8 cellular contexts compared by ENCODE assay signal in genomic region chr1:8351693-8352470, GRCh38. TPM values are rescaled to one million over a fixed set of nuclear protein-coding genes. Genes with fewer than 3 reads are reported as not detected.
DNase-seq lines count a peak whose midpoint lies in the region; ATAC-seq and TF ChIP-seq lines count a peak whose summit lies in the region.

No MANE protein-coding gene starts in this region.

- H3K27me3 Mint-ChIP-seq in glutamatergic neuron (ENCODE audit: unreplicated experiment) = peaks cover 38% of the 10 kb centered on the region
- H3K27me3 Mint-ChIP-seq in stimulated activated naive CD8-positive, alpha-beta T cell treated with anti-CD3 and anti-CD28 coated beads, Interleukin-15, amount 100 ng/mL, for 72 hours = peaks cover 11% of the 10 kb centered on the region

- no peaks in the 10 kb centered on the region for H3K36me3 Mint-ChIP-seq in glutamatergic neuron (ENCODE audit: unreplicated experiment)

- ATAC-seq in stimulated activated naive CD8-positive, alpha-beta T cell treated with anti-CD3 and anti-CD28 coated beads, Interleukin-15, amount 100 ng/mL, for 72 hours = peak; percentile 29
- no peak for ATAC-seq in GM18498 (IDR thresholded peaks at IDR 0.05; ENCODE audit: unreplicated experiment)

- no peak overlapping the region for H3K27ac Mint-ChIP-seq in glutamatergic neuron (ENCODE audit: unreplicated experiment)
- H3K27ac Mint-ChIP-seq in stimulated activated naive CD8-positive, alpha-beta T cell treated with anti-CD3 and anti-CD28 coated beads, Interleukin-15, amount 100 ng/mL, for 72 hours = no peak overlapping the region

- DNase-seq in activated CD8-positive, alpha-beta memory T cell treated with anti-CD3 and anti-CD28 coated beads for 24 hours = peak; percentile 67
- no peak for DNase-seq in activated CD8-positive, alpha-beta memory T cell treated with anti-CD3 and anti-CD28 coated beads, Interleukin-2, amount 50 U/mL, for 4 hours
- DNase-seq in SK-N-DZ (ENCODE audit: low spot score) = peak; percentile 25
- peak; percentile 79 for DNase-seq in glutamatergic neuron
- DNase-seq in stimulated activated naive CD8-positive, alpha-beta T cell treated with anti-CD3 and anti-CD28 coated beads, Interleukin-15, amount 100 ng/mL, for 72 hours = no peak
- DNase-seq in NCI-H2107 treated with DMSO at 0.1 percent for 48 hours (lab: John Stamatoyannopoulos, UW; ENCODE audit: unreplicated experiment) = no peak
- no peak for DNase-seq in NCI-H1105 (lab: John Stamatoyannopoulos, UW)

- TF ChIP-seq CTCF in glutamatergic neuron (IDR thresholded peaks at IDR 0.05; ENCODE audit: partially characterized antibody, unreplicated experiment) = peak; percentile 76

- H3K4me3 Mint-ChIP-seq in glutamatergic neuron (ENCODE audit: unreplicated experiment) = no peak overlapping the region
- no peak overlapping the region for H3K4me3 Mint-ChIP-seq in stimulated activated naive CD8-positive, alpha-beta T cell treated with anti-CD3 and anti-CD28 coated beads, Interleukin-15, amount 100 ng/mL, for 72 hours

- peaks cover 17% of the 10 kb centered on the region for H3K4me1 Mint-ChIP-seq in glutamatergic neuron (ENCODE audit: low read depth, unreplicated experiment)
- H3K4me1 Mint-ChIP-seq in stimulated activated naive CD8-positive, alpha-beta T cell treated with anti-CD3 and anti-CD28 coated beads, Interleukin-15, amount 100 ng/mL, for 72 hours = peaks cover 6% of the 10 kb centered on the region

- H3K9me3 Mint-ChIP-seq in glutamatergic neuron (ENCODE audit: unreplicated experiment) = peaks cover 30% of the 10 kb centered on the region
- H3K9me3 Mint-ChIP-seq in stimulated activated naive CD8-positive, alpha-beta T cell treated with anti-CD3 and anti-CD28 coated beads, Interleukin-15, amount 100 ng/mL, for 72 hours = no peaks in the 10 kb centered on the region

RNA-seq across cellular contexts. Expression of gene SLC45A1, which starts 34.0 kb away (rescaled TPM):
- 0.12 and 0.20 TPM in 2 replicates for polyA plus RNA-seq in SK-N-DZ (2014; cell fraction: cytosol; rRNA removed)
- not detected in 2 replicates for polyA plus RNA-seq in SK-N-DZ (2014; cell fraction: nucleus; rRNA removed)
- total RNA-seq in glutamatergic neuron (ENCODE audit: unreplicated experiment) = 6.1 TPM

Comparison
In these comparisons a context has a peak if more than half of its experiments do, and no peak if none do; other contexts are left out.
1. DNase-seq: peak in activated CD8-positive, alpha-beta memory T cell treated with anti-CD3 and anti-CD28 coated beads for 24 hours (single experiment), SK-N-DZ (single experiment) and glutamatergic neuron (single experiment); none in activated CD8-positive, alpha-beta memory T cell treated with anti-CD3 and anti-CD28 coated beads, Interleukin-2, amount 50 U/mL, for 4 hours (single experiment), stimulated activated naive CD8-positive, alpha-beta T cell treated with anti-CD3 and anti-CD28 coated beads, Interleukin-15, amount 100 ng/mL, for 72 hours (0 of 2), NCI-H2107 treated with DMSO at 0.1 percent for 48 hours (single experiment) and NCI-H1105 (single experiment).